12 cellular contexts compared by ENCODE assay signal in the genomic region with DNA sequence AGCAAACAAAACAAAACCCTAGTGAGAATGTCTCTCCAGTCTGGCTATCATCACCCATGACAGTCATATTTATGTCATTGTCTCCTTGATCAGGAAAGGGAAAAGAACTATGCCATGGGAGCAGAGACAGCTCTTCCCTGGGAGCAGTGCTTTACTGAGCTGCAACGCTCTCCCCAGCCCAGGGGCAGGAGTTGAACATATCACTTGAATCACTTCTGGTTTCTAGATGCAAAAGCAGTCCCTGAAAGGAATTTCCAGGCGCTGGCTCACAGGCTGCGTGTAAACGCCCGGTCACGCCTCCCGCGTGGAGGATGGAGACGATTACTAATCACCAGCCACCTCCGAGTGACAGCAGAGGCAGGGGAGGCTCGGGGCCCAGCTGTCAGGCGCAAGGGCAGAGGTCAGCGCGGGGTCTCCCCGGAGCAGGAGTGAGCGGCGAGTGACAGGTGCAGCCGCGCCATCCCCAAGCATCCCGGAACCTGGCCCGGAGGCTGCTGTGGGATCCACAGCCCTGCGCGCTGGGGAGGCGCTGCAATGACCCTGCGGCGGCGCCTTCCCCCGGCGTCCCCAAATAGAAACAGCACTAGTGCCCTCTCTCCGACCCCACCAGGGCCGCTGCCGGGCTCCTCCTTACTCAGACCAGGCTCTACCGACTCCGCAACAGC. TPM values are rescaled to one million over a fixed set of nuclear protein-coding genes. Genes with fewer than 3 reads are reported as not detected.
DNase-seq lines count a peak whose midpoint lies in the region; ATAC-seq and TF ChIP-seq lines count a peak whose summit lies in the region.
"Had no signal": no experiment of that assay in that cellular context is flagged by ENCODE, and none has a peak within 500 bp of the region (broad histone marks: within the 10 kb centered on the region; RNA-seq: fewer than 3 reads in every experiment).

No MANE protein-coding gene starts in this region.

- no peak for TF ChIP-seq POLR2A in testis (IDR thresholded peaks at IDR 0.05)

- no peaks in the 10 kb centered on the region for H3K9me3 ChIP-seq in testis
- no peaks in the 10 kb centered on the region for H3K9me3 ChIP-seq in naive thymus-derived CD4-positive, alpha-beta T cell (ENCODE audit: control insufficient read depth in 2 of 3, low read length in 3 of 3)

- no peaks in the 10 kb centered on the region for H3K4me1 ChIP-seq in testis
- H3K4me1 ChIP-seq in naive thymus-derived CD4-positive, alpha-beta T cell (ENCODE audit: control insufficient read depth in 2 of 2, insufficient read depth in 2 of 2, low read length in 2 of 2): no peaks in the 10 kb centered on the region

- peak; percentile 62 for DNase-seq in WTC11 (ENCODE audit: low spot score)
- DNase-seq in Right ventricle myocardium superior: peak; percentile 50
- DNase-seq in testis: peak; percentile 15
- DNase-seq in DMS79 treated with DMSO at 0.1 percent for 48 hours (lab: John Stamatoyannopoulos, UW): no peak
- DNase-seq in GM20000 (ENCODE audit: low spot score): no peak
- DNase-seq in naive thymus-derived CD4-positive, alpha-beta T cell: no peak
- DNase-seq: activated CD4-positive, alpha-beta memory T cell treated with anti-CD3 and anti-CD28 coated beads, Interleukin-2, amount 10 ng/mL, durations not matched to agents 7 days and 5 days; activated naive CD8-positive, alpha-beta T cell treated with anti-CD3 and anti-CD28 coated beads, Interleukin-2, amount 10 ng/mL, durations not matched to agents 7 days and 5 days; GOT3 had no signal

- H3K9me3 Mint-ChIP-seq in WTC11 (peaks cover 26% of the 10 kb centered on the region), nephron (peaks cover 14% of the 10 kb centered on the region)
- H3K9me3 Mint-ChIP-seq in naive thymus-derived CD4-positive, alpha-beta T cell: peaks cover 0 to 22% (median 6%) of the 10 kb centered on the region in 11 donors

- no peaks in the 10 kb centered on the region for H3K36me3 ChIP-seq in testis (ENCODE audit: low read depth, missing control alignments)
- no peaks in the 10 kb centered on the region for H3K36me3 ChIP-seq in naive thymus-derived CD4-positive, alpha-beta T cell (ENCODE audit: control insufficient read depth in 2 of 3, insufficient read depth in 3 of 3, low read length in 3 of 3)

- H3K36me3 Mint-ChIP-seq in WTC11 (peaks cover 9% of the 10 kb centered on the region; the same call in 1 of the 2 replicates), nephron (ENCODE audit: low read depth) (no peaks in the 10 kb centered on the region)
- H3K36me3 Mint-ChIP-seq in naive thymus-derived CD4-positive, alpha-beta T cell: no peaks in the 10 kb centered on the region
- H3K36me3 Mint-ChIP-seq: activated naive CD8-positive, alpha-beta T cell treated with anti-CD3 and anti-CD28 coated beads, Interleukin-2, amount 10 ng/mL, durations not matched to agents 7 days and 5 days had no signal

- no peak overlapping the region for H3K27ac ChIP-seq in testis
- H3K27ac ChIP-seq in naive thymus-derived CD4-positive, alpha-beta T cell (ENCODE audit: low read depth, low read length): no peak overlapping the region

- WGBS in testis, 2 donors: 2 to 9% methylated on average over 5 to 32 of the region's 34 CpGs

- CTCF ChIA-PET in WTC11 (lab: Charles Lee): no interaction called here
- CTCF ChIA-PET in naive thymus-derived CD4-positive, alpha-beta T cell (lab: Charles Lee): no interaction called here

- no peaks in the 10 kb centered on the region for H3K27me3 ChIP-seq in testis
- H3K27me3 ChIP-seq in naive thymus-derived CD4-positive, alpha-beta T cell (ENCODE audit: control insufficient read depth in 2 of 2, insufficient read depth in 2 of 2, low read length in 2 of 2): no peaks in the 10 kb centered on the region

- H3K27ac Mint-ChIP-seq in WTC11: no peak overlapping the region
- H3K27ac Mint-ChIP-seq in nephron: peak overlapping the region; percentile 19 to 90 (median 65)
- H3K27ac Mint-ChIP-seq in naive thymus-derived CD4-positive, alpha-beta T cell: peak overlapping the region in 1 of 9 donors; percentile 42
- H3K27ac Mint-ChIP-seq: activated CD4-positive, alpha-beta memory T cell treated with anti-CD3 and anti-CD28 coated beads, Interleukin-2, amount 10 ng/mL, durations not matched to agents 7 days and 5 days; activated naive CD8-positive, alpha-beta T cell treated with anti-CD3 and anti-CD28 coated beads, Interleukin-2, amount 10 ng/mL, durations not matched to agents 7 days and 5 days had no signal

- H3K4me1 Mint-ChIP-seq in WTC11: peaks cover 5% of the 10 kb centered on the region
- H3K4me1 Mint-ChIP-seq in nephron: peaks cover 55% of the 10 kb centered on the region
- H3K4me1 Mint-ChIP-seq in naive thymus-derived CD4-positive, alpha-beta T cell: no peaks in the 10 kb centered on the region
- H3K4me1 Mint-ChIP-seq: activated CD4-positive, alpha-beta memory T cell treated with anti-CD3 and anti-CD28 coated beads, Interleukin-2, amount 10 ng/mL, durations not matched to agents 7 days and 5 days; activated naive CD8-positive, alpha-beta T cell treated with anti-CD3 and anti-CD28 coated beads, Interleukin-2, amount 10 ng/mL, durations not matched to agents 7 days and 5 days had no signal

- H3K4me3 ChIP-seq in testis: peak overlapping the region; percentile 15 to 35
- H3K4me3 ChIP-seq in naive thymus-derived CD4-positive, alpha-beta T cell (ENCODE audit: low read length): no peak overlapping the region

- intact Hi-C loops in Right ventricle myocardium superior (cut with DNase I): no loop called here
- intact Hi-C loops in testis (cut with DNase I; ENCODE audit: low total_unique reads): no loop called here
- intact Hi-C loops in naive thymus-derived CD4-positive, alpha-beta T cell (cut with micrococcal nuclease): no loop called here

- TF ChIP-seq CTCF in WTC11 (IDR thresholded peaks at IDR 0.05) (no peak), nephron (IDR thresholded peaks at IDR 0.05; ENCODE audit: unreplicated experiment in 3 of 3) (no peak), testis (IDR thresholded peaks at IDR 0.05) (no peak), GM20000 (IDR thresholded peaks at IDR 0.05; ENCODE audit: extremely low read depth, missing control alignments) (no peak)

- H3K4me3 Mint-ChIP-seq in WTC11 (peak overlapping the region; percentile 70), nephron (peak overlapping the region; percentile 75 to 81 (median 78))
- no peak overlapping the region for H3K4me3 Mint-ChIP-seq in naive thymus-derived CD4-positive, alpha-beta T cell
- H3K4me3 Mint-ChIP-seq: activated CD4-positive, alpha-beta memory T cell treated with anti-CD3 and anti-CD28 coated beads, Interleukin-2, amount 10 ng/mL, durations not matched to agents 7 days and 5 days; activated naive CD8-positive, alpha-beta T cell treated with anti-CD3 and anti-CD28 coated beads, Interleukin-2, amount 10 ng/mL, durations not matched to agents 7 days and 5 days had no signal

- peak; percentile 96 for ATAC-seq in WTC11
- peak; percentile 86 for ATAC-seq in Right ventricle myocardium superior (ENCODE audit: poor library complexity)
- no peak for ATAC-seq in naive thymus-derived CD4-positive, alpha-beta T cell
- ATAC-seq in GM21515 (IDR thresholded peaks at IDR 0.05; ENCODE audit: unreplicated experiment): no peak

- POLR2A ChIA-PET in WTC11 (lab: Charles Lee): no interaction called here
- POLR2A ChIA-PET in naive thymus-derived CD4-positive, alpha-beta T cell (lab: Charles Lee): no interaction called here

- H3K27me3 Mint-ChIP-seq in WTC11 (ENCODE audit: low read depth): peaks cover 16% of the 10 kb centered on the region
- peaks cover 10% of the 10 kb centered on the region for H3K27me3 Mint-ChIP-seq in nephron (ENCODE audit: low read depth)
- H3K27me3 Mint-ChIP-seq in naive thymus-derived CD4-positive, alpha-beta T cell: peaks cover 13 to 28% (median 23%) of the 10 kb centered on the region in 5 donors

TF ChIP-seq in WTC11, 78 proteins besides CTCF, POLR2A, EP300 and RAD21 (continues in another document):
- TF ChIP-seq CREM (CRISPR knock-in tag; IDR thresholded peaks at IDR 0.05) (no peak), ZNF416 (CRISPR knock-in tag; IDR thresholded peaks at IDR 0.05) (no peak), ZNF396 (CRISPR knock-in tag; IDR thresholded peaks at IDR 0.05; ENCODE audit: borderline replicate concordance) (no peak), MXD4 (CRISPR knock-in tag; IDR thresholded peaks at IDR 0.05; ENCODE audit: borderline replicate concordance) (no peak), HMGA2 (CRISPR knock-in tag; IDR thresholded peaks at IDR 0.05) (no peak)
- TF ChIP-seq, protein P1, sequence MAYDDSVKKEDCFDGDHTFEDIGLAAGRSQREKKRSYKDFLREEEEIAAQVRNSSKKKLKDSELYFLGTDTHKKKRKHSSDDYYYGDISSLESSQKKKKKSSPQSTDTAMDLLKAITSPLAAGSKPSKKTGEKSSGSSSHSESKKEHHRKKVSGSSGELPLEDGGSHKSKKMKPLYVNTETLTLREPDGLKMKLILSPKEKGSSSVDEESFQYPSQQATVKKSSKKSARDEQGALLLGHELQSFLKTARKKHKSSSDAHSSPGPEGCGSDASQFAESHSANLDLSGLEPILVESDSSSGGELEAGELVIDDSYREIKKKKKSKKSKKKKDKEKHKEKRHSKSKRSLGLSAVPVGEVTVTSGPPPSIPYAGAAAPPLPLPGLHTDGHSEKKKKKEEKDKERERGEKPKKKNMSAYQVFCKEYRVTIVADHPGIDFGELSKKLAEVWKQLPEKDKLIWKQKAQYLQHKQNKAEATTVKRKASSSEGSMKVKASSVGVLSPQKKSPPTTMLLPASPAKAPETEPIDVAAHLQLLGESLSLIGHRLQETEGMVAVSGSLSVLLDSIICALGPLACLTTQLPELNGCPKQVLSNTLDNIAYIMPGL (CRISPR knock-in tag; IDR thresholded peaks at IDR 0.05): 0 out of 2 replicates have a peak, but pooled peaks have one; percentile 23

RNA-seq across cellular contexts. Expression of a gene that starts 23.5 kb away (rescaled TPM):
- total RNA-seq in WTC11 (2021): 15.4 to 18.5 TPM (median 15.5 TPM) in 3 replicates
- 12.7 TPM for total RNA-seq in Right ventricle myocardium superior
- 1 to 10 TPM; 4.5 to 4.9 TPM for total RNA-seq in testis
- 8.9 TPM for polyA plus RNA-seq in testis (ENCODE audit: insufficient read depth, low read depth, low replicate concordance)
- total RNA-seq in naive thymus-derived CD4-positive, alpha-beta T cell: not detected
- not detected for polyA plus RNA-seq in naive thymus-derived CD4-positive, alpha-beta T cell
- total RNA-seq: activated CD4-positive, alpha-beta memory T cell treated with anti-CD3 and anti-CD28 coated beads, Interleukin-2, amount 10 ng/mL, durations not matched to agents 7 days and 5 days; activated naive CD8-positive, alpha-beta T cell treated with anti-CD3 and anti-CD28 coated beads, Interleukin-2, amount 10 ng/mL, durations not matched to agents 7 days and 5 days; T-helper 1 cell treated with Interleukin-12 subunit alpha and Interleukin-12 subunit beta and Interleukin-4 antibody, amounts not matched to agents 30 ng/mL and 1 ng/mL, for 36 hours had no signal

RNA-seq across cellular contexts. Expression of a gene that starts 59.7 kb away (rescaled TPM):
- total RNA-seq in WTC11 (2021): 5.8 to 6.5 TPM (median 6.0 TPM) in 3 replicates
- not detected for total RNA-seq in Right ventricle myocardium superior
- total RNA-seq in testis: 10 to 100 TPM; 10.8 to 17.9 TPM
- 43.6 TPM for polyA plus RNA-seq in testis (ENCODE audit: insufficient read depth, low read depth, low replicate concordance)
- total RNA-seq in naive thymus-derived CD4-positive, alpha-beta T cell: not detected
- not detected for polyA plus RNA-seq in naive thymus-derived CD4-positive, alpha-beta T cell
- total RNA-seq: activated CD4-positive, alpha-beta memory T cell treated with anti-CD3 and anti-CD28 coated beads, Interleukin-2, amount 10 ng/mL, durations not matched to agents 7 days and 5 days; activated naive CD8-positive, alpha-beta T cell treated with anti-CD3 and anti-CD28 coated beads, Interleukin-2, amount 10 ng/mL, durations not matched to agents 7 days and 5 days; T-helper 1 cell treated with Interleukin-12 subunit alpha and Interleukin-12 subunit beta and Interleukin-4 antibody, amounts not matched to agents 30 ng/mL and 1 ng/mL, for 36 hours had no signal

Comparison
In these comparisons a context has a peak if more than half of its experiments do, and no peak if none do; other contexts are left out.
1. ATAC-seq: peak in WTC11 (single experiment) and Right ventricle myocardium superior (single experiment); none in naive thymus-derived CD4-positive, alpha-beta T cell (single experiment) and GM21515 (single experiment).
2. DNase-seq: peak in WTC11 (single experiment), Right ventricle myocardium superior (single experiment) and testis (single experiment); none in DMS79 treated with DMSO at 0.1 percent for 48 hours (single experiment), GM20000 (single experiment) and naive thymus-derived CD4-positive, alpha-beta T cell (0 of 9).
3. H3K4me3 Mint-ChIP-seq: peak in WTC11 (single experiment) and nephron (3 of 3); none in naive thymus-derived CD4-positive, alpha-beta T cell (0 of 10).
4. RNA of a gene that starts 23.5 kb away (total RNA-seq): 15.4 to 18.5 TPM in WTC11, 12.7 TPM in Right ventricle myocardium superior (single experiment) and 4.5 to 4.9 TPM in testis; not detected in naive thymus-derived CD4-positive, alpha-beta T cell; every median in the first group is over 4 times any median in the second.